29 cellular contexts compared by ENCODE assay signal in genomic region chr4:32061916-32062315, GRCh38.
"Had no signal": no experiment of that assay in that cellular context is flagged by ENCODE, and none has a peak within 500 bp of the region (broad histone marks: within the 10 kb centered on the region; RNA-seq: fewer than 3 reads in every experiment).

No MANE protein-coding gene starts in this region.

- H3K9me3 ChIP-seq: ascending aorta, body of pancreas, MG63 had no signal

- ATAC-seq: activated naive CD4-positive, alpha-beta T cell treated with anti-CD3 and anti-CD28 coated beads, Interleukin-2, amount 50 U/mL, for 72 hours; activated naive CD8-positive, alpha-beta T cell treated with anti-CD3 and anti-CD28 coated beads, Interleukin-2, amount 50 U/mL, for 24 hours; activated T-cell treated with anti-CD3 and anti-CD28 coated beads, Interleukin-2, amount 50 U/mL, for 4 hours; body of pancreas; T-helper 17 cell had no signal

- H3K27ac ChIP-seq: ascending aorta, body of pancreas, cardiac muscle cell, VCaP had no signal

- H3K4me1 ChIP-seq: ascending aorta, body of pancreas had no signal

- H3K36me3 ChIP-seq: ascending aorta, cardiac muscle cell, MG63 had no signal

- DNase-seq: activated CD4-positive, alpha-beta memory T cell treated with anti-CD3 and anti-CD28 coated beads for 36 hours; activated CD4-positive, alpha-beta T cell treated with anti-CD3 and anti-CD28 coated beads, Interleukin-2, amount 10 ng/mL, durations not matched to agents 7 days and 5 days; activated CD4-positive, CD25-positive, alpha-beta regulatory T cell; activated CD8-positive, alpha-beta memory T cell treated with anti-CD3 and anti-CD28 coated beads for 24 hours; activated effector memory CD4-positive, alpha-beta T cell treated with anti-CD3 and anti-CD28 coated beads, Interleukin-2, amount 50 U/mL, for 16 hours; activated naive CD4-positive, alpha-beta T cell treated with Interleukin-2 at 50 U/mL for 16 hours; activated naive CD8-positive, alpha-beta T cell treated with anti-CD3 and anti-CD28 coated beads, Interleukin-2, amount 50 U/mL, for 24 hours; activated T-cell treated with anti-CD3 and anti-CD28 coated beads, Interleukin-2, amount 50 U/mL, for 4 hours; amniotic stem cell; body of pancreas; MG63; MV-4-11; NCI-H1092 treated with DMSO at 0.1 percent for 48 hours; NCI-H1417 treated with DMSO at 0.1 percent for 48 hours; NCI-H1694; NCI-H2029; NCI-H2107; NCI-H2171 treated with DMSO at 0.1 percent for 48 hours; NCI-H226; NCI-H510A; NCI-H526 treated with DMSO at 0.1 percent for 48 hours; NK-92 treated with Interleukin-12 subunit alpha and Interleukin-12 subunit beta, amount 100 ng/mL, for 24 hours; SIG-M5; T-helper 17 cell; T-helper 9 cell had no signal

- H3K27me3 ChIP-seq: ascending aorta, body of pancreas, cardiac muscle cell, MG63 had no signal

- H3K4me3 ChIP-seq: ascending aorta, body of pancreas, cardiac muscle cell, MG63 had no signal
